ENCODE assay signal across 8 cellular contexts in genomic region chr1:154955718-154956513, GRCh38. TPM values are rescaled to one million over a fixed set of nuclear protein-coding genes. Genes with fewer than 3 reads are reported as not detected.
DNase-seq lines count a peak whose midpoint lies in the region; ATAC-seq and TF ChIP-seq lines count a peak whose summit lies in the region.

TSS of gene PBXIP1 (minus strand) at chr1:154956099. CDS start at chr1:154953721, 2,378 bp downstream.

- no peaks in the 10 kb centered on the region for H3K27me3 ChIP-seq in layer of hippocampus (ENCODE audit: control insufficient read depth, insufficient read depth, low read length)

- H3K9me3 Mint-ChIP-seq in activated CD4-positive, alpha-beta T cell treated with anti-CD3 and anti-CD28 coated beads, Interleukin-2, amount 10 ng/mL, durations not matched to agents 7 days and 5 days: no peaks in the 10 kb centered on the region

- peaks cover 43% of the 10 kb centered on the region for H3K36me3 Mint-ChIP-seq in activated CD4-positive, alpha-beta T cell treated with anti-CD3 and anti-CD28 coated beads, Interleukin-2, amount 10 ng/mL, durations not matched to agents 7 days and 5 days (ENCODE audit: low read depth)

- peaks cover 86% of the 10 kb centered on the region for H3K4me1 Mint-ChIP-seq in activated CD4-positive, alpha-beta T cell treated with anti-CD3 and anti-CD28 coated beads, Interleukin-2, amount 10 ng/mL, durations not matched to agents 7 days and 5 days

- H3K27me3 Mint-ChIP-seq in activated CD4-positive, alpha-beta T cell treated with anti-CD3 and anti-CD28 coated beads, Interleukin-2, amount 10 ng/mL, durations not matched to agents 7 days and 5 days: no peaks in the 10 kb centered on the region

- peak within 1 kb of the TSS; percentile 72 for H3K4me3 ChIP-seq in coronary artery

- peak within 1 kb of the TSS; percentile 96 for H3K4me3 Mint-ChIP-seq in activated CD4-positive, alpha-beta T cell treated with anti-CD3 and anti-CD28 coated beads, Interleukin-2, amount 10 ng/mL, durations not matched to agents 7 days and 5 days

- DNase-seq in AG20443 (ENCODE audit: low spot score) (peak; percentile 94), GM19238 (ENCODE audit: insufficient read length, low spot score) (peak; percentile 95), NCI-H748 (lab: John Stamatoyannopoulos, UW; ENCODE audit: unreplicated experiment) (peak; percentile 92), coronary artery (ENCODE audit: low spot score) (peak; percentile 91)
- DNase-seq in activated CD4-positive, alpha-beta T cell treated with anti-CD3 and anti-CD28 coated beads, Interleukin-2, amount 10 ng/mL, durations not matched to agents 7 days and 5 days: peak; percentile 91
- DNase-seq in stimulated activated CD4-positive, alpha-beta T cell treated with anti-CD3 and anti-CD28 coated beads, Interleukin-1b, Interleukin-23, amount 100 ng/mL, for 24 hours (ENCODE audit: low read depth in 4 of 4, low spot score in 1 of 4): peak in 3 of 4 experiments; percentile 49 to 69 (median 52)

- peak within 1 kb of the TSS; percentile 80 to 84 for H3K27ac ChIP-seq in coronary artery
- peak within 1 kb of the TSS; percentile 85 for H3K27ac ChIP-seq in layer of hippocampus (ENCODE audit: low read depth, low read length)

- POLR2A ChIA-PET in activated CD4-positive, alpha-beta T cell treated with anti-CD3 and anti-CD28 coated beads, Interleukin-2, amount 10 ng/mL, durations not matched to agents 7 days and 5 days (lab: Charles Lee): interaction anchor here (0.6 to 2.3 kb wide), 6 partner anchors 12 to 1035 kb away, joined by 3 to 7 read pairs (median 4); no protein-coding TSS in a partner anchor

- TF ChIP-seq CTCF in coronary artery (IDR thresholded peaks at IDR 0.05): no peak

- ATAC-seq in HG03571 (IDR thresholded peaks at IDR 0.05; ENCODE audit: unreplicated experiment): peak; percentile 46

- peak within 1 kb of the TSS; percentile 96 for H3K27ac Mint-ChIP-seq in activated CD4-positive, alpha-beta T cell treated with anti-CD3 and anti-CD28 coated beads, Interleukin-2, amount 10 ng/mL, durations not matched to agents 7 days and 5 days

- CTCF ChIA-PET in activated CD4-positive, alpha-beta T cell treated with anti-CD3 and anti-CD28 coated beads, Interleukin-2, amount 10 ng/mL, durations not matched to agents 7 days and 5 days (lab: Charles Lee): interaction anchor here (0.7 to 2.6 kb wide), 12 partner anchors 8 to 286 kb away, joined by 3 to 12 read pairs (median 4); partner anchors contain the start of genes CKS1B and PMVK

RNA-seq across cellular contexts. Expression of gene PBXIP1, which starts in this region (rescaled TPM):
- 10 to 100 TPM; 74.6 to 92.0 TPM for total RNA-seq in activated CD4-positive, alpha-beta T cell treated with anti-CD3 and anti-CD28 coated beads, Interleukin-2, amount 10 ng/mL, durations not matched to agents 7 days and 5 days

Comparison
In these comparisons a context has a peak if more than half of its experiments do, and no peak if none do; other contexts are left out.
1. Peak in every context shown above with its lines: DNase-seq, ATAC-seq, H3K4me3 ChIP-seq and H3K27ac ChIP-seq.